2 cellular contexts compared by ENCODE assay signal in genomic region chr19:4441994-4442845, GRCh38.
A peak's percentile ranks its signal among the peaks of the same experiment; 100 is the strongest.
TF ChIP-seq lines count a peak whose summit lies in the region.

No MANE protein-coding gene starts in this region.

TF ChIP-seq in GM12891, 5 proteins besides CTCF, POLR2A, EP300 and RAD21:
- no peak for TF ChIP-seq POU2F2 (IDR thresholded peaks at IDR 0.05; ENCODE audit: low read depth, low read length)
- no peak for TF ChIP-seq POLR2AphosphoS5 (IDR thresholded peaks at IDR 0.05; ENCODE audit: low read depth, low read length)
- no peak for TF ChIP-seq TAF1 (IDR thresholded peaks at IDR 0.05; ENCODE audit: low read depth, low read length)
- 0 out of 2 replicates have a peak, but pooled peaks have one; percentile 12 for TF ChIP-seq SPI1 (IDR thresholded peaks at IDR 0.05; ENCODE audit: low read depth, low read length)
- TF ChIP-seq PAX5 (IDR thresholded peaks at IDR 0.05; ENCODE audit: insufficient read depth, low read length, severe bottlenecking): no peak
TF ChIP-seq in GM12891: peak in this region for 1.

TF ChIP-seq in IMR-90, 13 proteins besides CTCF, POLR2A, EP300 and RAD21:
- TF ChIP-seq BHLHE40 (IDR thresholded peaks at IDR 0.05; ENCODE audit: low read depth, low read length) (no peak), MXI1 (IDR thresholded peaks at IDR 0.05; ENCODE audit: borderline replicate concordance, low read depth, low read length) (no peak), MAZ (IDR thresholded peaks at IDR 0.05; ENCODE audit: borderline replicate concordance, low read depth, low read length) (no peak)
TF ChIP-seq in IMR-90: peak in this region for 0.
